ENCODE assay signal across 9 cellular contexts in the genomic region with DNA sequence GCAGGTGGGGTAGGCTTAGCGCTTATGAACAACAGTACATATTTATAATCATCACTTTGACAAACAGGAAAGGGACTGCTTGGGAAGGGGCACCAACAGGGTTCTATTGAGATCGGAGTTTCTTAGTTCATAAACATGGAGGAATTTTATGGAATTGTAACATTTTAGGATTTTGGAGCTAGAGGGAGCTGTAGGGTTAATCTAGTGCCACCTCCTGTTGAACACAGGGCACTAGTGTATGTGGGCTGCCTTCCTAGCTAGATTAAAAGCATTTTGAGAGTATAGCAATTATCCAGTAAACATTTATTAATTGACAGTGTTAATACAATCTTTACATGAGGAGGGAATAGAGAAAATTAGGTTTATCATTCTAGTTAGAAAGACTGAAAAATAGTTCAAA. TPM values are rescaled to one million over a fixed set of nuclear protein-coding genes. Genes with fewer than 3 reads are reported as not detected.
A peak's percentile ranks its signal among the peaks of the same experiment; 100 is the strongest.
DNase-seq lines count a peak whose midpoint lies in the region; TF ChIP-seq lines count a peak whose summit lies in the region.
"Had no signal": no experiment of that assay in that cellular context is flagged by ENCODE, and none has a peak within 500 bp of the region (broad histone marks: within the 10 kb centered on the region; RNA-seq: fewer than 3 reads in every experiment).

No MANE protein-coding gene starts in this region.

- H3K27ac Mint-ChIP-seq in osteocyte (ENCODE audit: unreplicated experiment): no peak overlapping the region

- no peak overlapping the region for H3K4me3 Mint-ChIP-seq in osteocyte (ENCODE audit: unreplicated experiment)

- H3K36me3 Mint-ChIP-seq in osteocyte (ENCODE audit: unreplicated experiment): no peaks in the 10 kb centered on the region

- TF ChIP-seq CTCF in LNCaP clone FGC (IDR thresholded peaks at IDR 0.05; ENCODE audit: control insufficient read depth, extremely low read depth, insufficient read depth): peak; percentile 54
- TF ChIP-seq CTCF in cardiac fibroblast (IDR thresholded peaks at IDR 0.05; ENCODE audit: low read depth, low read length): peak; percentile 20
- peak; percentile 40 for TF ChIP-seq CTCF in osteocyte (IDR thresholded peaks at IDR 0.05)

- peak in 2 of 3 experiments; percentile 22 to 61 for DNase-seq in NCI-H1417 (lab: John Stamatoyannopoulos, UW)
- DNase-seq in NCI-H1417 treated with DMSO at 0.1 percent for 48 hours (lab: John Stamatoyannopoulos, UW): no peak
- DNase-seq in LNCaP clone FGC (ENCODE audit: low read depth): no peak
- DNase-seq in cardiac fibroblast (ENCODE audit: low read depth in 2 of 2): no peak
- DNase-seq in osteocyte (ENCODE audit: extremely low spot score, unreplicated experiment): no peak
- no peak for DNase-seq in NK-92 treated with Interleukin-12 subunit alpha and Interleukin-12 subunit beta, amount 100 ng/mL, for 24 hours (lab: John Stamatoyannopoulos, UW)
- DNase-seq in NCI-H1048 (lab: John Stamatoyannopoulos, UW): no peak
- no peak for DNase-seq in NCI-H2196 (lab: John Stamatoyannopoulos, UW; ENCODE audit: unreplicated experiment)
- DNase-seq: left cardiac atrium had no signal

- H3K27me3 Mint-ChIP-seq in osteocyte (ENCODE audit: unreplicated experiment): peaks cover 48% of the 10 kb centered on the region

- peaks cover 3% of the 10 kb centered on the region for H3K4me1 Mint-ChIP-seq in osteocyte (ENCODE audit: unreplicated experiment)

- H3K9me3 Mint-ChIP-seq in osteocyte (ENCODE audit: unreplicated experiment): no peaks in the 10 kb centered on the region

- H3K4me3 ChIP-seq in LNCaP clone FGC (ENCODE audit: low read depth, low read length) (no peak overlapping the region), cardiac fibroblast (replicated peaks in 1 of 2; ENCODE audit: low read depth in 2 of 2, low read length in 2 of 2) (no peak overlapping the region)

RNA-seq across cellular contexts. Expression of gene TBC1D30, which starts 23.1 kb away (rescaled TPM):
- total RNA-seq in osteocyte: 1.2 and 2.0 TPM in 2 replicates

RNA-seq across cellular contexts. Expression of gene GNS, which starts 42.2 kb away (rescaled TPM):
- total RNA-seq in osteocyte: 150 and 166 TPM in 2 replicates

Comparison
In these comparisons a context has a peak if more than half of its experiments do, and no peak if none do; other contexts are left out.
1. DNase-seq: peak in NCI-H1417 (2 of 3); none in NCI-H1417 treated with DMSO at 0.1 percent for 48 hours (single experiment), LNCaP clone FGC (single experiment), cardiac fibroblast (0 of 2), osteocyte (single experiment), NK-92 treated with Interleukin-12 subunit alpha and Interleukin-12 subunit beta, amount 100 ng/mL, for 24 hours (single experiment), NCI-H1048 (single experiment) and NCI-H2196 (single experiment).
2. Peak in every context shown above with its lines, with median percentiles within 50 percentile points of each other: CTCF ChIP-seq.